ENCODE assay signal across 27 cellular contexts in genomic region chr3:20975221-20975620, GRCh38.
DNase-seq lines count a peak whose midpoint lies in the region; ATAC-seq lines count a peak whose summit lies in the region.
"Had no signal": no experiment of that assay in that cellular context is flagged by ENCODE, and none has a peak within 500 bp of the region (broad histone marks: within the 10 kb centered on the region; RNA-seq: fewer than 3 reads in every experiment).

No MANE protein-coding gene starts in this region.

- H3K4me1 ChIP-seq in adipocyte (ENCODE audit: control insufficient read depth, insufficient read depth, low read length) (peaks cover 14% of the 10 kb centered on the region), right cardiac atrium (ENCODE audit: control insufficient read depth, insufficient read depth, low read length) (no peaks in the 10 kb centered on the region)
- H3K4me1 ChIP-seq: colonic mucosa had no signal

- no peaks in the 10 kb centered on the region for H3K36me3 ChIP-seq in adipocyte (ENCODE audit: control insufficient read depth, insufficient read depth, low read length, severe bottlenecking)
- H3K36me3 ChIP-seq: brain microvascular endothelial cell, colonic mucosa, neutrophil had no signal

- intact Hi-C loops in right cardiac atrium (cut with DNase I) (no loop called here), head of caudate nucleus (cut with DNase I) (no loop called here)

- DNase-seq in ELF-1 (ENCODE audit: low read depth, low spot score) (peak; percentile 16), adipocyte (ENCODE audit: low read depth) (no peak), right cardiac atrium (peak in 2 of 3 donors; percentile 6 to 30), head of caudate nucleus (no peak)
- DNase-seq in stimulated activated naive CD8-positive, alpha-beta T cell treated with anti-CD3 and anti-CD28 coated beads, Interleukin-15, Interleukin-2, amounts not matched to agents 100 U/mL and 50 U/mL, for 24 hours: no peak
- DNase-seq in stimulated activated CD4-positive, alpha-beta T cell treated with anti-CD3 and anti-CD28 coated beads, Interleukin-4, amount 100 ng/mL, for 24 hours: no peak
- no peak for DNase-seq in central memory CD4-positive, alpha-beta T cell
- DNase-seq: activated CD4-positive, alpha-beta T cell treated with anti-CD3 and anti-CD28 coated beads, Interleukin-2, amount 50 U/mL, for 1 hour; activated gamma-delta T cell treated with Interleukin-2 at 50 U/mL for 16 hours; activated naive CD8-positive, alpha-beta T cell treated with anti-CD3 and anti-CD28 coated beads, Interleukin-2, amount 50 U/mL, for 24 hours; activated T-cell treated with anti-CD3 and anti-CD28 coated beads, Interleukin-2, amount 50 U/mL, for 4 hours; brain microvascular endothelial cell; Calu3; colonic mucosa; effector CD8-positive, alpha-beta T cell; foreskin melanocyte; H7; NCI-H1105 treated with DMSO at 0.1 percent for 48 hours; NCI-H2029; SHP77 treated with DMSO at 0.1 percent for 48 hours; small intestine; stimulated activated CD8-positive, alpha-beta memory T cell treated with anti-CD3 and anti-CD28 coated beads, Interleukin-4, amount 100 ng/mL, for 48 hours; SW 1271 had no signal

- H3K4me3 ChIP-seq in adipocyte (ENCODE audit: low read length) (peak overlapping the region; percentile 49), right cardiac atrium (ENCODE audit: low read length) (no peak overlapping the region)
- H3K4me3 ChIP-seq: colonic mucosa, K562 had no signal

- no peak overlapping the region for H3K9ac ChIP-seq in adipocyte (ENCODE audit: low read length)

- no peaks in the 10 kb centered on the region for H3K27me3 ChIP-seq in adipocyte (replicated peaks; ENCODE audit: control insufficient read depth, insufficient read depth, low read length)
- no peaks in the 10 kb centered on the region for H3K27me3 ChIP-seq in right cardiac atrium (ENCODE audit: control insufficient read depth, insufficient read depth)
- H3K27me3 ChIP-seq: brain microvascular endothelial cell, colonic mucosa, neutrophil had no signal

- WGBS in right cardiac atrium: 53% methylated on average over 4 of the region's 4 CpGs

- no peak overlapping the region for H3K27ac ChIP-seq in right cardiac atrium (ENCODE audit: low read length)
- H3K27ac ChIP-seq: brain microvascular endothelial cell, C4-2B, colonic mucosa, neutrophil had no signal

- no peaks in the 10 kb centered on the region for H3K9me3 ChIP-seq in adipocyte (ENCODE audit: control insufficient read depth, low read length)
- H3K9me3 ChIP-seq in right cardiac atrium (ENCODE audit: control insufficient read depth, low read length): no peaks in the 10 kb centered on the region
- H3K9me3 ChIP-seq: colonic mucosa, neutrophil had no signal

- peak; percentile 26 to 57 for ATAC-seq in right cardiac atrium
- ATAC-seq in stimulated activated naive CD8-positive, alpha-beta T cell treated with anti-CD3 and anti-CD28 coated beads, Interleukin-15, Interleukin-2, amounts not matched to agents 100 U/mL and 50 U/mL, for 24 hours: peak; percentile 32
- ATAC-seq: activated T-cell treated with anti-CD3 and anti-CD28 coated beads, Interleukin-2, amount 50 U/mL, for 4 hours; WTC11 had no signal

Comparison
In these comparisons a context has a peak if more than half of its experiments do, and no peak if none do; other contexts are left out.
1. DNase-seq: peak in ELF-1 (single experiment) and right cardiac atrium (2 of 3); none in adipocyte (single experiment), stimulated activated naive CD8-positive, alpha-beta T cell treated with anti-CD3 and anti-CD28 coated beads, Interleukin-15, Interleukin-2, amounts not matched to agents 100 U/mL and 50 U/mL, for 24 hours (single experiment), head of caudate nucleus (0 of 42), stimulated activated CD4-positive, alpha-beta T cell treated with anti-CD3 and anti-CD28 coated beads, Interleukin-4, amount 100 ng/mL, for 24 hours (single experiment) and central memory CD4-positive, alpha-beta T cell (single experiment).